Comparison of ENCODE assay signal across 2 cellular contexts in genomic region chr3:158057666-158058065, GRCh38.
TF ChIP-seq lines count a peak whose summit lies in the region.

No MANE protein-coding gene starts in this region.

TF ChIP-seq in SK-N-SH, 30 proteins besides CTCF, POLR2A, EP300 and RAD21 (continued from another document):
- no peak for TF ChIP-seq POLR2AphosphoS5 (IDR thresholded peaks at IDR 0.05; ENCODE audit: low read depth, low read length)
- no peak for TF ChIP-seq CHD2 (IDR thresholded peaks at IDR 0.05; ENCODE audit: low read length, partially characterized antibody)
- 0 out of 2 replicates have a peak, but pooled peaks have one; percentile 8 for TF ChIP-seq TCF12 (IDR thresholded peaks at IDR 0.05)
- peak; percentile 28; the same call in 1 of the 2 replicates for TF ChIP-seq FOSL2 (IDR thresholded peaks at IDR 0.05; ENCODE audit: borderline replicate concordance, low read depth)

TF ChIP-seq in SK-N-SH treated with all-trans-retinoic acid at 6 μM for 48 hours, 23 proteins besides CTCF, POLR2A, EP300 and RAD21 (continued from another document):
- TF ChIP-seq CSDC2 (CRISPR knock-in tag; IDR thresholded peaks at IDR 0.05) (no peak), TOX (CRISPR knock-in tag; IDR thresholded peaks at IDR 0.05; ENCODE audit: borderline replicate concordance) (no peak), PATZ1 (CRISPR knock-in tag; IDR thresholded peaks at IDR 0.05; ENCODE audit: borderline replicate concordance) (no peak), CSRNP3 (CRISPR knock-in tag; IDR thresholded peaks at IDR 0.05) (no peak), RARB (CRISPR knock-in tag; IDR thresholded peaks at IDR 0.05) (no peak), POU6F1 (CRISPR knock-in tag; IDR thresholded peaks at IDR 0.05; ENCODE audit: borderline replicate concordance, low read depth) (no peak), ARNTL (CRISPR knock-in tag; IDR thresholded peaks at IDR 0.05; ENCODE audit: borderline replicate concordance, low read depth) (no peak), ESRRG (CRISPR knock-in tag; IDR thresholded peaks at IDR 0.05) (no peak), GLIS3 (CRISPR knock-in tag; IDR thresholded peaks at IDR 0.05) (no peak), ZFP30 (CRISPR knock-in tag; IDR thresholded peaks at IDR 0.05) (no peak), ZNF8 (CRISPR knock-in tag; IDR thresholded peaks at IDR 0.05) (no peak)
- TF ChIP-seq, protein P1, sequence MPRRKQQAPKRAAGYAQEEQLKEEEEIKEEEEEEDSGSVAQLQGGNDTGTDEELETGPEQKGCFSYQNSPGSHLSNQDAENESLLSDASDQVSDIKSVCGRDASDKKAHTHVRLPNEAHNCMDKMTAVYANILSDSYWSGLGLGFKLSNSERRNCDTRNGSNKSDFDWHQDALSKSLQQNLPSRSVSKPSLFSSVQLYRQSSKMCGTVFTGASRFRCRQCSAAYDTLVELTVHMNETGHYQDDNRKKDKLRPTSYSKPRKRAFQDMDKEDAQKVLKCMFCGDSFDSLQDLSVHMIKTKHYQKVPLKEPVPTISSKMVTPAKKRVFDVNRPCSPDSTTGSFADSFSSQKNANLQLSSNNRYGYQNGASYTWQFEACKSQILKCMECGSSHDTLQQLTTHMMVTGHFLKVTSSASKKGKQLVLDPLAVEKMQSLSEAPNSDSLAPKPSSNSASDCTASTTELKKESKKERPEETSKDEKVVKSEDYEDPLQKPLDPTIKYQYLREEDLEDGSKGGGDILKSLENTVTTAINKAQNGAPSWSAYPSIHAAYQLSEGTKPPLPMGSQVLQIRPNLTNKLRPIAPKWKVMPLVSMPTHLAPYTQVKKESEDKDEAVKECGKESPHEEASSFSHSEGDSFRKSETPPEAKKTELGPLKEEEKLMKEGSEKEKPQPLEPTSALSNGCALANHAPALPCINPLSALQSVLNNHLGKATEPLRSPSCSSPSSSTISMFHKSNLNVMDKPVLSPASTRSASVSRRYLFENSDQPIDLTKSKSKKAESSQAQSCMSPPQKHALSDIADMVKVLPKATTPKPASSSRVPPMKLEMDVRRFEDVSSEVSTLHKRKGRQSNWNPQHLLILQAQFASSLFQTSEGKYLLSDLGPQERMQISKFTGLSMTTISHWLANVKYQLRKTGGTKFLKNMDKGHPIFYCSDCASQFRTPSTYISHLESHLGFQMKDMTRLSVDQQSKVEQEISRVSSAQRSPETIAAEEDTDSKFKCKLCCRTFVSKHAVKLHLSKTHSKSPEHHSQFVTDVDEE (CRISPR knock-in tag; IDR thresholded peaks at IDR 0.05) = no peak
- TF ChIP-seq, protein P2, sequence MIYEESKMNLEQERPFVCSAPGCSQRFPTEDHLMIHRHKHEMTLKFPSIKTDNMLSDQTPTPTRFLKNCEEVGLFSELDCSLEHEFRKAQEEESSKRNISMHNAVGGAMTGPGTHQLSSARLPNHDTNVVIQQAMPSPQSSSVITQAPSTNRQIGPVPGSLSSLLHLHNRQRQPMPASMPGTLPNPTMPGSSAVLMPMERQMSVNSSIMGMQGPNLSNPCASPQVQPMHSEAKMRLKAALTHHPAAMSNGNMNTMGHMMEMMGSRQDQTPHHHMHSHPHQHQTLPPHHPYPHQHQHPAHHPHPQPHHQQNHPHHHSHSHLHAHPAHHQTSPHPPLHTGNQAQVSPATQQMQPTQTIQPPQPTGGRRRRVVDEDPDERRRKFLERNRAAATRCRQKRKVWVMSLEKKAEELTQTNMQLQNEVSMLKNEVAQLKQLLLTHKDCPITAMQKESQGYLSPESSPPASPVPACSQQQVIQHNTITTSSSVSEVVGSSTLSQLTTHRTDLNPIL (CRISPR knock-in tag; IDR thresholded peaks at IDR 0.05; ENCODE audit: low read depth) = no peak
